In genomic region chr5:139388198-139388821, GRCh38 we compare ENCODE assay signal across 10 cellular contexts. TPM values are rescaled to one million over a fixed set of nuclear protein-coding genes. Genes with fewer than 3 reads are reported as not detected.
DNase-seq lines count a peak whose midpoint lies in the region; ATAC-seq and TF ChIP-seq lines count a peak whose summit lies in the region.
"Had no signal": no experiment of that assay in that cellular context is flagged by ENCODE, and none has a peak within 500 bp of the region (broad histone marks: within the 10 kb centered on the region; RNA-seq: fewer than 3 reads in every experiment).

No MANE protein-coding gene starts in this region.

- no peaks in the 10 kb centered on the region for H3K79me2 ChIP-seq in GM23338 (replicated peaks; ENCODE audit: insufficient read depth)

- H3K4me2 ChIP-seq in BLaER1 treated with 17β-estradiol and CSF1 and Interleukin-3, amounts not matched to agents 10 nM and 100 nM = peak overlapping the region; percentile 90 to 99 (median 97)
- peak overlapping the region; percentile 74 for H3K4me2 ChIP-seq in GM23338

- H3K4me1 ChIP-seq in BLaER1 treated with 17β-estradiol and CSF1 and Interleukin-3, amounts not matched to agents 10 nM and 100 nM = peaks cover 68 to 89% (median 83%) of the 10 kb centered on the region in 10 experiments
- peaks cover 16% of the 10 kb centered on the region for H3K4me1 ChIP-seq in GM23338 (ENCODE audit: insufficient read depth)

- H3K9me3 Mint-ChIP-seq in GM23338 (no peaks in the 10 kb centered on the region), memory B cell (no peaks in the 10 kb centered on the region), type B pancreatic cell (no peaks in the 10 kb centered on the region)
- H3K9me3 Mint-ChIP-seq in activated naive CD8-positive, alpha-beta T cell treated with anti-CD3 and anti-CD28 coated beads for 36 hours = no peaks in the 10 kb centered on the region

- H3K36me3 Mint-ChIP-seq in GM23338 (ENCODE audit: low read depth) = no peaks in the 10 kb centered on the region; the same call in 2 of the 3 replicates
- H3K36me3 Mint-ChIP-seq in activated naive CD8-positive, alpha-beta T cell treated with anti-CD3 and anti-CD28 coated beads for 36 hours = peaks cover 17% of the 10 kb centered on the region
- H3K36me3 Mint-ChIP-seq in memory B cell = peaks cover 1% of the 10 kb centered on the region
- no peaks in the 10 kb centered on the region for H3K36me3 Mint-ChIP-seq in type B pancreatic cell

- no peaks in the 10 kb centered on the region for H3K9me2 ChIP-seq in GM23338 (ENCODE audit: insufficient read depth)

- ATAC-seq in GM23338 (no peak), memory B cell (ENCODE audit: low read depth) (peak; percentile 41), HG03045 (IDR thresholded peaks at IDR 0.05; ENCODE audit: unreplicated experiment) (no peak)
- ATAC-seq: stimulated activated naive CD8-positive, alpha-beta T cell treated with anti-CD3 and anti-CD28 coated beads, Interleukin-15, Interleukin-2, amounts not matched to agents 100 U/mL and 50 U/mL, for 24 hours had no signal

- DNase-seq in GM23338 (ENCODE audit: low spot score) (peak; percentile 69), memory B cell (ENCODE audit: low spot score in 2 of 2) (peak; percentile 63 to 70), activated gamma-delta T cell treated with Interleukin-2 at 50 U/mL for 16 hours (no peak), pons (ENCODE audit: low spot score) (no peak), type B pancreatic cell (ENCODE audit: extremely low spot score, unreplicated experiment) (no peak)
- DNase-seq in activated naive CD8-positive, alpha-beta T cell treated with anti-CD3 and anti-CD28 coated beads for 36 hours = no peak
- DNase-seq: NCI-H524 treated with DMSO at 0.1 percent for 48 hours; stimulated activated naive CD8-positive, alpha-beta T cell treated with anti-CD3 and anti-CD28 coated beads, Interleukin-15, Interleukin-2, amounts not matched to agents 100 U/mL and 50 U/mL, for 24 hours had no signal

- H3K9ac ChIP-seq in BLaER1 treated with 17β-estradiol and CSF1 and Interleukin-3, amounts not matched to agents 10 nM and 100 nM = peak overlapping the region; percentile 56 to 98 (median 95); a peak in 21 of 22 replicates

- H4K20me1 ChIP-seq in BLaER1 treated with 17β-estradiol and CSF1 and Interleukin-3, amounts not matched to agents 10 nM and 100 nM = peaks cover 0 to 11% (median 0%) of the 10 kb centered on the region in 11 experiments; a peak in 3 of 22 replicates
- no peaks in the 10 kb centered on the region for H4K20me1 ChIP-seq in GM23338 (replicated peaks; ENCODE audit: insufficient read depth)

- no peaks in the 10 kb centered on the region for H3K27me3 ChIP-seq in BLaER1 treated with 17β-estradiol and CSF1 and Interleukin-3, amounts not matched to agents 10 nM and 100 nM
- H3K27me3 ChIP-seq in GM23338 (ENCODE audit: insufficient read depth) = peaks cover 14% of the 10 kb centered on the region

- peak overlapping the region; percentile 44 to 100 (median 99); a peak in 21 of 22 replicates for H3K27ac ChIP-seq in BLaER1 treated with 17β-estradiol and CSF1 and Interleukin-3, amounts not matched to agents 10 nM and 100 nM
- peak overlapping the region; percentile 32; the same call in 1 of the 2 replicates for H3K27ac ChIP-seq in GM23338 (ENCODE audit: low read depth)

- peaks cover 0 to 11% (median 0%) of the 10 kb centered on the region in 11 experiments; a peak in 5 of 22 replicates for H3K36me3 ChIP-seq in BLaER1 treated with 17β-estradiol and CSF1 and Interleukin-3, amounts not matched to agents 10 nM and 100 nM
- H3K36me3 ChIP-seq in GM23338 (ENCODE audit: insufficient read depth) = no peaks in the 10 kb centered on the region

- H3K27me3 Mint-ChIP-seq in GM23338 (ENCODE audit: insufficient read depth, low read depth, poor library complexity) (peaks cover 34% of the 10 kb centered on the region), memory B cell (no peaks in the 10 kb centered on the region), type B pancreatic cell (peaks cover 22% of the 10 kb centered on the region)
- H3K27me3 Mint-ChIP-seq in activated naive CD8-positive, alpha-beta T cell treated with anti-CD3 and anti-CD28 coated beads for 36 hours = no peaks in the 10 kb centered on the region

- peak overlapping the region; percentile 89 for H2AFZ ChIP-seq in GM23338

- H3K4me3 ChIP-seq in BLaER1 treated with 17β-estradiol and CSF1 and Interleukin-3, amounts not matched to agents 10 nM and 100 nM = peak overlapping the region; percentile 30 to 81 (median 74)
- H3K4me3 ChIP-seq in GM23338 = peak overlapping the region; percentile 31

- peaks cover 8% of the 10 kb centered on the region; the same call in 1 of the 2 replicates for H3F3A ChIP-seq in GM23338 (replicated peaks; ENCODE audit: low read depth)

- TF ChIP-seq CTCF in GM23338 (conservative IDR thresholded peaks at IDR 0.05; ENCODE audit: low read depth in 2 of 2) (no peak), type B pancreatic cell (conservative IDR thresholded peaks at IDR 0.05) (no peak)

- H3K9me3 ChIP-seq in BLaER1 treated with 17β-estradiol and CSF1 and Interleukin-3, amounts not matched to agents 10 nM and 100 nM (replicated peaks in 1 of 11) = no peaks in the 10 kb centered on the region

- H3K4me1 Mint-ChIP-seq in GM23338 (peaks cover 31% of the 10 kb centered on the region), memory B cell (peaks cover 59% of the 10 kb centered on the region), type B pancreatic cell (ENCODE audit: unreplicated experiment) (peaks cover 9% of the 10 kb centered on the region)
- H3K4me1 Mint-ChIP-seq in activated naive CD8-positive, alpha-beta T cell treated with anti-CD3 and anti-CD28 coated beads for 36 hours = peaks cover 56% of the 10 kb centered on the region

- H3K27ac Mint-ChIP-seq in GM23338 (peak overlapping the region; percentile 84), memory B cell (peak overlapping the region; percentile 91), type B pancreatic cell (no peak overlapping the region)
- H3K27ac Mint-ChIP-seq in activated naive CD8-positive, alpha-beta T cell treated with anti-CD3 and anti-CD28 coated beads for 36 hours = peak overlapping the region; percentile 74

- peak overlapping the region; percentile 41; the same call in 2 of the 3 replicates for H3K4me3 Mint-ChIP-seq in GM23338
- peak overlapping the region; percentile 75 for H3K4me3 Mint-ChIP-seq in activated naive CD8-positive, alpha-beta T cell treated with anti-CD3 and anti-CD28 coated beads for 36 hours
- peak overlapping the region; percentile 90 for H3K4me3 Mint-ChIP-seq in memory B cell
- no peak overlapping the region for H3K4me3 Mint-ChIP-seq in type B pancreatic cell

RNA-seq across cellular contexts. Expression of gene MZB1, which starts 1.4 kb away (rescaled TPM):
- 1.6 TPM in 1 of 2 replicates, not detected in the other for total RNA-seq in GM23338 (2014; rRNA removed; shearing (Covaris generic))
- polyA plus RNA-seq in GM23338 (2016; fragmentation: Nextera tagmentation; extraction: Ambion mirVana) = 0.52 and 0.71 TPM in 2 replicates
- total RNA-seq in activated naive CD8-positive, alpha-beta T cell treated with anti-CD3 and anti-CD28 coated beads for 36 hours = 10 to 100 TPM; 10.4 to 10.6 TPM
- 0.22 TPM in 1 of 2 replicates, not detected in the other for total RNA-seq in type B pancreatic cell (ENCODE audit: low replicate concordance)

RNA-seq across cellular contexts. Expression of gene SLC23A1, which starts 5.2 kb away (rescaled TPM):
- total RNA-seq in GM23338 (2014; rRNA removed; shearing (Covaris generic)) = not detected in 2 replicates
- 0.16 and 0.29 TPM in 2 replicates for polyA plus RNA-seq in GM23338 (2016; fragmentation: Nextera tagmentation; extraction: Ambion mirVana)
- not detected for total RNA-seq in activated naive CD8-positive, alpha-beta T cell treated with anti-CD3 and anti-CD28 coated beads for 36 hours
- total RNA-seq in type B pancreatic cell (ENCODE audit: low replicate concordance) = 1.6 and 2.1 TPM in 2 replicates

RNA-seq across cellular contexts. Expression of gene PROB1, which starts 6.6 kb away (rescaled TPM):
- total RNA-seq in GM23338 (2014; rRNA removed; shearing (Covaris generic)) = 2.7 and 3.1 TPM in 2 replicates
- polyA plus RNA-seq in GM23338 (2016; fragmentation: Nextera tagmentation; extraction: Ambion mirVana) = 0.54 and 0.73 TPM in 2 replicates
- 1 to 10 TPM; 5.5 to 6.2 TPM for total RNA-seq in activated naive CD8-positive, alpha-beta T cell treated with anti-CD3 and anti-CD28 coated beads for 36 hours
- 0.69 and 1.3 TPM in 2 replicates for total RNA-seq in type B pancreatic cell (ENCODE audit: low replicate concordance)

RNA-seq across cellular contexts. Expression of gene SPATA24, which starts 15.6 kb away (rescaled TPM):
- total RNA-seq in GM23338 (2014; rRNA removed; shearing (Covaris generic)) = 7.1 and 16.0 TPM in 2 replicates
- polyA plus RNA-seq in GM23338 (2016; fragmentation: Nextera tagmentation; extraction: Ambion mirVana) = 20.6 and 22.4 TPM in 2 replicates
- 1 to 10 TPM; 2.2 to 4.0 TPM for total RNA-seq in activated naive CD8-positive, alpha-beta T cell treated with anti-CD3 and anti-CD28 coated beads for 36 hours
- total RNA-seq in type B pancreatic cell (ENCODE audit: low replicate concordance) = 4.9 and 7.1 TPM in 2 replicates

RNA-seq across cellular contexts. Expression of gene PAIP2, which starts 46.7 kb away (rescaled TPM):
- total RNA-seq in GM23338 (2014; rRNA removed; shearing (Covaris generic)) = 132 and 148 TPM in 2 replicates
- 226 and 277 TPM in 2 replicates for polyA plus RNA-seq in GM23338 (2016; fragmentation: Nextera tagmentation; extraction: Ambion mirVana)
- total RNA-seq in activated naive CD8-positive, alpha-beta T cell treated with anti-CD3 and anti-CD28 coated beads for 36 hours = 10 to 100 TPM; 91.7 to 94.0 TPM
- 51.7 and 87.7 TPM in 2 replicates for total RNA-seq in type B pancreatic cell (ENCODE audit: low replicate concordance)

Comparison
In these comparisons a context has a peak if more than half of its experiments do, and no peak if none do; other contexts are left out.
1. DNase-seq: peak in GM23338 (single experiment) and memory B cell (2 of 2); none in activated naive CD8-positive, alpha-beta T cell treated with anti-CD3 and anti-CD28 coated beads for 36 hours (single experiment), activated gamma-delta T cell treated with Interleukin-2 at 50 U/mL for 16 hours (single experiment), pons (single experiment) and type B pancreatic cell (single experiment).